Comparison of ENCODE assay signal across 15 cellular contexts in genomic region chr21:32021319-32022027, GRCh38.
DNase-seq lines count a peak whose midpoint lies in the region; ATAC-seq, FAIRE-seq and TF ChIP-seq lines count a peak whose summit lies in the region.
"Had no signal": no experiment of that assay in that cellular context is flagged by ENCODE, and none has a peak within 500 bp of the region (broad histone marks: within the 10 kb centered on the region; RNA-seq: fewer than 3 reads in every experiment).

No MANE protein-coding gene starts in this region.

- TF ChIP-seq EP300 in HepG2 (IDR thresholded peaks at IDR 0.05; ENCODE audit: low read depth in 2 of 2, low read length in 2 of 2) (no peak), HepG2 (CRISPR knock-in tag; IDR thresholded peaks at IDR 0.05; ENCODE audit: borderline replicate concordance) (no peak), gastroesophageal sphincter (IDR thresholded peaks at IDR 0.05) (no peak)

- no peaks in the 10 kb centered on the region for H3K79me1 ChIP-seq in neuronal stem cell (ENCODE audit: low read depth, low read length)

- H3K4me1 Mint-ChIP-seq in nephron progenitor cell, result peaks cover 20% of the 10 kb centered on the region
- H3K4me1 Mint-ChIP-seq: natural killer cell had no signal

- no peak overlapping the region for H3K14ac ChIP-seq in neuronal stem cell (ENCODE audit: low read length)

- H3K9ac ChIP-seq in HepG2 (ENCODE audit: insufficient read depth, low read depth, low read length) (no peak overlapping the region), neuronal stem cell (ENCODE audit: low read depth, low read length, poor library complexity) (no peak overlapping the region)
- H3K9ac ChIP-seq: KMS-11 had no signal

- 34% methylated on average over 8 of the region's 13 CpGs for WGBS in right lobe of liver (ENCODE audit: insufficient coverage, low coverage, low lambda C conversion rate, missing lambda C conversion rate)
- WGBS in HepG2 (ENCODE audit: low lambda C conversion rate), result 30% methylated on average over 7 of the region's 13 CpGs
- 31 to 35% methylated on average over 2 to 8 of the region's 13 CpGs for WGBS in gastroesophageal sphincter (ENCODE audit: low coverage in 1 of 2), 2 donors
- no CpG with 5 or more reads among the region's 13 CpGs for WGBS in neuronal stem cell (ENCODE audit: extremely low coverage in 2 of 2, insufficient read length in 2 of 2, insufficient replicate concordance in 1 of 2), 2 donors

- no peak overlapping the region for H4K91ac ChIP-seq in neuronal stem cell (ENCODE audit: low read depth, low read length, poor library complexity)

- no peaks in the 10 kb centered on the region for H4K20me1 ChIP-seq in HepG2 (ENCODE audit: insufficient read depth, low read length)

- DNase-seq in right lobe of liver (peak in 2 of 3 donors; percentile 44 to 58), HepG2 (ENCODE audit: low spot score) (no peak), neuronal stem cell (ENCODE audit: low spot score) (no peak), NCI-H774 (lab: John Stamatoyannopoulos, UW) (no peak), nephron progenitor cell (no peak), islet precursor cell (no peak), WERI-Rb-1 (no peak)
- DNase-seq: Calu3, natural killer cell, NCI-H2029, upper lobe of right lung had no signal

- CTCF ChIA-PET in HepG2 (lab: Yijun Ruan, JAX; ENCODE audit: low intra/inter-chr PET ratio, low total read pairs), result no interaction called here

- TF ChIP-seq CTCF in right lobe of liver (IDR thresholded peaks at IDR 0.05) (no peak), HepG2 (CRISPR knock-in tag; IDR thresholded peaks at IDR 0.05) (no peak), gastroesophageal sphincter (IDR thresholded peaks at IDR 0.05) (no peak), nephron progenitor cell (IDR thresholded peaks at IDR 0.05) (no peak), WERI-Rb-1 (IDR thresholded peaks at IDR 0.05; ENCODE audit: low read depth, low read length) (no peak)

- no peak overlapping the region for H3K4me3 Mint-ChIP-seq in nephron progenitor cell
- H3K4me3 Mint-ChIP-seq: dendritic cell treated with granulocyte-macrophage colony-stimulating factor and Interleukin-4, amounts not matched to agents 40 ng/mL and 50 ng/mL, for 4 days; natural killer cell had no signal

- no peaks in the 10 kb centered on the region for H3K27me3 Mint-ChIP-seq in nephron progenitor cell (ENCODE audit: low read depth, poor library complexity)

- no peak overlapping the region for H3K27ac ChIP-seq in right lobe of liver
- no peak overlapping the region for H3K27ac ChIP-seq in HepG2 (ENCODE audit: extremely low read length, insufficient read depth, low read length)
- H3K27ac ChIP-seq in gastroesophageal sphincter, result no peak overlapping the region
- no peak overlapping the region for H3K27ac ChIP-seq in neuronal stem cell (replicated peaks; ENCODE audit: low read length)
- no peak overlapping the region for H3K27ac ChIP-seq in WERI-Rb-1
- H3K27ac ChIP-seq: KMS-11, upper lobe of right lung had no signal

- H4K8ac ChIP-seq in neuronal stem cell (ENCODE audit: low read depth, low read length), result no peak overlapping the region

- no peak for TF ChIP-seq RAD21 in HepG2 (CRISPR knock-in tag; IDR thresholded peaks at IDR 0.05)

- POLR2A ChIA-PET in HepG2 (lab: Yijun Ruan, JAX), result no interaction called here

- no TSS peak for BruUV-seq in HepG2 (replicated peaks; lab: Mats Ljungman, UMichigan)

- H3K4me1 ChIP-seq in right lobe of liver (no peaks in the 10 kb centered on the region), HepG2 (ENCODE audit: insufficient read depth, low read length) (peaks cover 9% of the 10 kb centered on the region), gastroesophageal sphincter (peaks cover 0 to 13% (median 0%) of the 10 kb centered on the region in 3 donors), neuronal stem cell (ENCODE audit: control insufficient read depth in 2 of 2, insufficient read depth in 1 of 2, low read depth in 1 of 2, low read length in 2 of 2) (peaks cover 3 to 11% of the 10 kb centered on the region in 2 donors)

- no peak overlapping the region for H2BK120ac ChIP-seq in neuronal stem cell (ENCODE audit: low read depth, low read length)

- intact Hi-C loops in right lobe of liver (cut with DNase I), result no loop called here
- intact Hi-C loops in HepG2 (cut with micrococcal nuclease; ENCODE audit: unreplicated experiment), result no loop called here

- H3K27ac Mint-ChIP-seq in nephron progenitor cell, result no peak overlapping the region
- H3K27ac Mint-ChIP-seq: dendritic cell treated with granulocyte-macrophage colony-stimulating factor and Interleukin-4, amounts not matched to agents 40 ng/mL and 50 ng/mL, for 4 days; natural killer cell had no signal

- in situ Hi-C loops in HepG2 (cut with HindIII; ENCODE audit: extremely low pct_ligation_motif_present, low pct_unique_long_range_greater_than_20kb), result no loop called here

- no peak overlapping the region for H2AK5ac ChIP-seq in neuronal stem cell (ENCODE audit: low read depth, low read length)

- no peak overlapping the region for H2BK5ac ChIP-seq in neuronal stem cell (ENCODE audit: low read length)

- no peaks in the 10 kb centered on the region for H3K9me3 Mint-ChIP-seq in nephron progenitor cell
- H3K9me3 Mint-ChIP-seq: dendritic cell treated with granulocyte-macrophage colony-stimulating factor and Interleukin-4, amounts not matched to agents 40 ng/mL and 50 ng/mL, for 4 days; natural killer cell had no signal

- no peaks in the 10 kb centered on the region for H3K27me3 ChIP-seq in right lobe of liver
- H3K27me3 ChIP-seq in HepG2 (ENCODE audit: control insufficient read depth in 1 of 2, insufficient read depth in 2 of 2, low read length in 2 of 2), result peaks cover 0 to 18% of the 10 kb centered on the region in 2 experiments; a peak in 3 of 5 replicates
- H3K27me3 ChIP-seq in gastroesophageal sphincter, result no peaks in the 10 kb centered on the region
- no peaks in the 10 kb centered on the region for H3K27me3 ChIP-seq in neuronal stem cell (ENCODE audit: control insufficient read depth in 3 of 3, insufficient read depth in 3 of 3, low read depth in 1 of 3, low read length in 3 of 3)
- H3K27me3 ChIP-seq in WERI-Rb-1 (ENCODE audit: insufficient read depth, low read depth, severe bottlenecking), result no peaks in the 10 kb centered on the region
- H3K27me3 ChIP-seq: upper lobe of right lung had no signal

- H3K9me3 ChIP-seq in right lobe of liver, result no peaks in the 10 kb centered on the region
- H3K9me3 ChIP-seq in HepG2 (ENCODE audit: low read length), result no peaks in the 10 kb centered on the region
- no peaks in the 10 kb centered on the region for H3K9me3 ChIP-seq in gastroesophageal sphincter
- no peaks in the 10 kb centered on the region for H3K9me3 ChIP-seq in neuronal stem cell (replicated peaks in 1 of 2; ENCODE audit: control insufficient read depth in 2 of 2, insufficient read depth in 1 of 2, low read depth in 1 of 2, low read length in 2 of 2)
- no peaks in the 10 kb centered on the region for H3K9me3 ChIP-seq in WERI-Rb-1 (ENCODE audit: severe bottlenecking)
- H3K9me3 ChIP-seq: upper lobe of right lung had no signal

- H3K36me3 ChIP-seq in right lobe of liver (no peaks in the 10 kb centered on the region), HepG2 (replicated peaks in 1 of 2; ENCODE audit: control insufficient read depth in 1 of 2, insufficient read depth in 2 of 2, low read length in 2 of 2) (no peaks in the 10 kb centered on the region), gastroesophageal sphincter (no peaks in the 10 kb centered on the region), neuronal stem cell (replicated peaks in 1 of 2; ENCODE audit: control insufficient read depth in 2 of 2, insufficient read depth in 2 of 2, low read length in 2 of 2) (no peaks in the 10 kb centered on the region), WERI-Rb-1 (no peaks in the 10 kb centered on the region)
- H3K36me3 ChIP-seq: upper lobe of right lung had no signal

- H2AFZ ChIP-seq in HepG2 (ENCODE audit: low read length) (no peak overlapping the region), neuronal stem cell (ENCODE audit: low read length) (no peak overlapping the region)

- no peaks in the 10 kb centered on the region for H3K79me2 ChIP-seq in HepG2 (ENCODE audit: insufficient read depth, low read length)

- FAIRE-seq in HepG2 (lab: Jason Lieb, UNC), result no peak
- FAIRE-seq: keratinocyte had no signal

- H3K4me2 ChIP-seq in HepG2 (ENCODE audit: low read depth, low read length) (no peak overlapping the region), neuronal stem cell (ENCODE audit: insufficient read depth, low read length, poor library complexity, severe bottlenecking) (no peak overlapping the region)
- H3K4me2 ChIP-seq: KMS-11 had no signal

- TF ChIP-seq POLR2A in right lobe of liver (IDR thresholded peaks at IDR 0.05) (no peak), HepG2 (IDR thresholded peaks at IDR 0.05; ENCODE audit: insufficient read depth in 1 of 2, low read depth in 2 of 2, low read length in 2 of 2) (no peak), gastroesophageal sphincter (IDR thresholded peaks at IDR 0.05) (no peak)

- H3K23ac ChIP-seq in neuronal stem cell (ENCODE audit: low read depth, low read length, poor library complexity), result no peak overlapping the region

- no peak overlapping the region for H3K4ac ChIP-seq in neuronal stem cell (ENCODE audit: low read length)

- no peak overlapping the region for H2BK12ac ChIP-seq in neuronal stem cell (ENCODE audit: low read length)

- no peaks in the 10 kb centered on the region for H3K36me3 Mint-ChIP-seq in nephron progenitor cell (ENCODE audit: low read depth)
- H3K36me3 Mint-ChIP-seq: natural killer cell had no signal

- ATAC-seq in right lobe of liver, result peak in 2 of 4 donors; percentile 50 to 61
- no peak for ATAC-seq in HepG2
- peak; percentile 36 for ATAC-seq in gastroesophageal sphincter
- ATAC-seq: natural killer cell had no signal

- no peak overlapping the region for H2BK15ac ChIP-seq in neuronal stem cell (ENCODE audit: low read length)

- H3K18ac ChIP-seq in neuronal stem cell (ENCODE audit: low read length), result peak overlapping the region; percentile 32

- H3K4me3 ChIP-seq in right lobe of liver, result no peak overlapping the region
- no peak overlapping the region for H3K4me3 ChIP-seq in HepG2 (replicated peaks in 1 of 3; ENCODE audit: insufficient read depth in 1 of 3, low read depth in 2 of 3, low read length in 3 of 3)
- no peak overlapping the region for H3K4me3 ChIP-seq in gastroesophageal sphincter
- no peak overlapping the region for H3K4me3 ChIP-seq in neuronal stem cell (ENCODE audit: low read length in 2 of 2)
- H3K4me3 ChIP-seq in WERI-Rb-1 (ENCODE audit: low read depth, low read length), result no peak overlapping the region
- H3K4me3 ChIP-seq: upper lobe of right lung had no signal

TF ChIP-seq in HepG2, 621 proteins besides CTCF, POLR2A, EP300 and RAD21 (continues in another document):
- no peak for TF ChIP-seq MAFF (IDR thresholded peaks at IDR 0.05; ENCODE audit: low read depth, low read length)
- TF ChIP-seq PBX3 (CRISPR knock-in tag; IDR thresholded peaks at IDR 0.05; ENCODE audit: borderline replicate concordance), result no peak

Comparison
In these comparisons a context has a peak if more than half of its experiments do, and no peak if none do; other contexts are left out.
1. DNase-seq: peak in right lobe of liver (2 of 3); none in HepG2 (single experiment), neuronal stem cell (single experiment), NCI-H774 (single experiment), nephron progenitor cell (single experiment), islet precursor cell (single experiment) and WERI-Rb-1 (single experiment).